In the genomic region with DNA sequence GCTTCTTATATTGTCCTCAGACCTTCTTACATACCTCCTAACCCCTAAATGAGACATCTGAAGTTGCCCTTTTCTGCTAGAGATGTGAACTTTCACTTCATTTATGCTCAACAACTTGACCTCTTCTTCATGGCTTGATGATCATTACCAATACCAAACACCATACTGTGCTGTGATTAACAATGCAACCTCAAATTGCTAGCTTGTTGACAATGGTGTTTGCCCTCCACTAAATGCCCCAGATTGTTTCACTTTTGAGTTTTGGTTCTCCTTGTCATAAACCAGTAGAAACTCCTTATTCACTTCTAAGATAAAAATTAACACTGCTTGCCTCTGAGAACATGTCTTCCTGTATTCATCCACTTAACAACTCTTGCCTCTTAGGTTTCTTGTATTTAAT, we compare ENCODE assay signal across 1 cellular context.
TF ChIP-seq lines count a peak whose summit lies in the region.

No MANE protein-coding gene starts in this region.

TF ChIP-seq in GM12878, 131 proteins besides CTCF, POLR2A, EP300 and RAD21 (continued from another document):
- TF ChIP-seq, protein P1, sequence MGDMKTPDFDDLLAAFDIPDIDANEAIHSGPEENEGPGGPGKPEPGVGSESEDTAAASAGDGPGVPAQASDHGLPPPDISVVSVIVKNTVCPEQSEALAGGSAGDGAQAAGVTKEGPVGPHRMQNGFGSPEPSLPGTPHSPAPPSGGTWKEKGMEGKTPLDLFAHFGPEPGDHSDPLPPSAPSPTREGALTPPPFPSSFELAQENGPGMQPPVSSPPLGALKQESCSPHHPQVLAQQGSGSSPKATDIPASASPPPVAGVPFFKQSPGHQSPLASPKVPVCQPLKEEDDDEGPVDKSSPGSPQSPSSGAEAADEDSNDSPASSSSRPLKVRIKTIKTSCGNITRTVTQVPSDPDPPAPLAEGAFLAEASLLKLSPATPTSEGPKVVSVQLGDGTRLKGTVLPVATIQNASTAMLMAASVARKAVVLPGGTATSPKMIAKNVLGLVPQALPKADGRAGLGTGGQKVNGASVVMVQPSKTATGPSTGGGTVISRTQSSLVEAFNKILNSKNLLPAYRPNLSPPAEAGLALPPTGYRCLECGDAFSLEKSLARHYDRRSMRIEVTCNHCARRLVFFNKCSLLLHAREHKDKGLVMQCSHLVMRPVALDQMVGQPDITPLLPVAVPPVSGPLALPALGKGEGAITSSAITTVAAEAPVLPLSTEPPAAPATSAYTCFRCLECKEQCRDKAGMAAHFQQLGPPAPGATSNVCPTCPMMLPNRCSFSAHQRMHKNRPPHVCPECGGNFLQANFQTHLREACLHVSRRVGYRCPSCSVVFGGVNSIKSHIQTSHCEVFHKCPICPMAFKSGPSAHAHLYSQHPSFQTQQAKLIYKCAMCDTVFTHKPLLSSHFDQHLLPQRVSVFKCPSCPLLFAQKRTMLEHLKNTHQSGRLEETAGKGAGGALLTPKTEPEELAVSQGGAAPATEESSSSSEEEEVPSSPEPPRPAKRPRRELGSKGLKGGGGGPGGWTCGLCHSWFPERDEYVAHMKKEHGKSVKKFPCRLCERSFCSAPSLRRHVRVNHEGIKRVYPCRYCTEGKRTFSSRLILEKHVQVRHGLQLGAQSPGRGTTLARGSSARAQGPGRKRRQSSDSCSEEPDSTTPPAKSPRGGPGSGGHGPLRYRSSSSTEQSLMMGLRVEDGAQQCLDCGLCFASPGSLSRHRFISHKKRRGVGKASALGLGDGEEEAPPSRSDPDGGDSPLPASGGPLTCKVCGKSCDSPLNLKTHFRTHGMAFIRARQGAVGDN (IDR thresholded peaks at IDR 0.05), result 0 out of 2 replicates have a peak, but pooled peaks have one; percentile 51
- TF ChIP-seq ZNF217 (IDR thresholded peaks at IDR 0.05), result no peak
- TF ChIP-seq STAT3 (IDR thresholded peaks at IDR 0.05; ENCODE audit: low read depth, low read length), result no peak
- TF ChIP-seq, protein P2, sequence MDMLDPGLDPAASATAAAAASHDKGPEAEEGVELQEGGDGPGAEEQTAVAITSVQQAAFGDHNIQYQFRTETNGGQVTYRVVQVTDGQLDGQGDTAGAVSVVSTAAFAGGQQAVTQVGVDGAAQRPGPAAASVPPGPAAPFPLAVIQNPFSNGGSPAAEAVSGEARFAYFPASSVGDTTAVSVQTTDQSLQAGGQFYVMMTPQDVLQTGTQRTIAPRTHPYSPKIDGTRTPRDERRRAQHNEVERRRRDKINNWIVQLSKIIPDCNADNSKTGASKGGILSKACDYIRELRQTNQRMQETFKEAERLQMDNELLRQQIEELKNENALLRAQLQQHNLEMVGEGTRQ (IDR thresholded peaks at IDR 0.05; ENCODE audit: borderline replicate concordance, low read depth, low read length), result no peak
- TF ChIP-seq, protein P3, sequence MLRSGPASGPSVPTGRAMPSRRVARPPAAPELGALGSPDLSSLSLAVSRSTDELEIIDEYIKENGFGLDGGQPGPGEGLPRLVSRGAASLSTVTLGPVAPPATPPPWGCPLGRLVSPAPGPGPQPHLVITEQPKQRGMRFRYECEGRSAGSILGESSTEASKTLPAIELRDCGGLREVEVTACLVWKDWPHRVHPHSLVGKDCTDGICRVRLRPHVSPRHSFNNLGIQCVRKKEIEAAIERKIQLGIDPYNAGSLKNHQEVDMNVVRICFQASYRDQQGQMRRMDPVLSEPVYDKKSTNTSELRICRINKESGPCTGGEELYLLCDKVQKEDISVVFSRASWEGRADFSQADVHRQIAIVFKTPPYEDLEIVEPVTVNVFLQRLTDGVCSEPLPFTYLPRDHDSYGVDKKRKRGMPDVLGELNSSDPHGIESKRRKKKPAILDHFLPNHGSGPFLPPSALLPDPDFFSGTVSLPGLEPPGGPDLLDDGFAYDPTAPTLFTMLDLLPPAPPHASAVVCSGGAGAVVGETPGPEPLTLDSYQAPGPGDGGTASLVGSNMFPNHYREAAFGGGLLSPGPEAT (IDR thresholded peaks at IDR 0.05; ENCODE audit: low read depth), result 0 out of 2 replicates have a peak, but pooled peaks have one; percentile 39
- TF ChIP-seq ZNF274 (IDR thresholded peaks at IDR 0.05; ENCODE audit: insufficient read depth, insufficient read length), result no peak
- peak; percentile 42 to 49; a peak in 1 of 4 replicates for TF ChIP-seq BHLHE40 (IDR thresholded peaks at IDR 0.05; ENCODE audit: borderline replicate concordance in 1 of 2, low read depth in 2 of 2, low read length in 1 of 2)
- peak; percentile 32 to 52; a peak in 2 of 4 replicates for TF ChIP-seq IKZF2 (IDR thresholded peaks at IDR 0.05)
- TF ChIP-seq NBN (IDR thresholded peaks at IDR 0.05), result 0 out of 2 replicates have a peak, but pooled peaks have one; percentile 32
- TF ChIP-seq NFIC (IDR thresholded peaks at IDR 0.05; ENCODE audit: low read depth, low read length), result 0 out of 2 replicates have a peak, but pooled peaks have one; percentile 31
- TF ChIP-seq, protein P4, sequence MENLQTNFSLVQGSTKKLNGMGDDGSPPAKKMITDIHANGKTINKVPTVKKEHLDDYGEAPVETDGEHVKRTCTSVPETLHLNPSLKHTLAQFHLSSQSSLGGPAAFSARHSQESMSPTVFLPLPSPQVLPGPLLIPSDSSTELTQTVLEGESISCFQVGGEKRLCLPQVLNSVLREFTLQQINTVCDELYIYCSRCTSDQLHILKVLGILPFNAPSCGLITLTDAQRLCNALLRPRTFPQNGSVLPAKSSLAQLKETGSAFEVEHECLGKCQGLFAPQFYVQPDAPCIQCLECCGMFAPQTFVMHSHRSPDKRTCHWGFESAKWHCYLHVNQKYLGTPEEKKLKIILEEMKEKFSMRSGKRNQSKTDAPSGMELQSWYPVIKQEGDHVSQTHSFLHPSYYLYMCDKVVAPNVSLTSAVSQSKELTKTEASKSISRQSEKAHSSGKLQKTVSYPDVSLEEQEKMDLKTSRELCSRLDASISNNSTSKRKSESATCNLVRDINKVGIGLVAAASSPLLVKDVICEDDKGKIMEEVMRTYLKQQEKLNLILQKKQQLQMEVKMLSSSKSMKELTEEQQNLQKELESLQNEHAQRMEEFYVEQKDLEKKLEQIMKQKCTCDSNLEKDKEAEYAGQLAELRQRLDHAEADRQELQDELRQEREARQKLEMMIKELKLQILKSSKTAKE (IDR thresholded peaks at IDR 0.05; ENCODE audit: low read depth, poor library complexity, severe bottlenecking), result peak; percentile 67
- no peak for TF ChIP-seq HDAC6 (IDR thresholded peaks at IDR 0.05; ENCODE audit: unreplicated experiment)
